In genomic region chr13:32736648-32737047, GRCh38 we compare ENCODE assay signal across 9 cellular contexts.
A peak's percentile ranks its signal among the peaks of the same experiment; 100 is the strongest.
DNase-seq lines count a peak whose midpoint lies in the region; ATAC-seq and TF ChIP-seq lines count a peak whose summit lies in the region.
"Had no signal": no experiment of that assay in that cellular context is flagged by ENCODE, and none has a peak within 500 bp of the region (broad histone marks: within the 10 kb centered on the region; RNA-seq: fewer than 3 reads in every experiment).

No MANE protein-coding gene starts in this region.

- H3K4me1 Mint-ChIP-seq in activated naive CD4-positive, alpha-beta T cell treated with anti-CD3 and anti-CD28 coated beads for 36 hours (ENCODE audit: low read depth): peaks cover 45% of the 10 kb centered on the region
- H3K4me1 Mint-ChIP-seq in activated naive CD8-positive, alpha-beta T cell treated with anti-CD3 and anti-CD28 coated beads for 36 hours: peaks cover 42% of the 10 kb centered on the region

- H3K36me3 ChIP-seq in lower lobe of right lung (no peaks in the 10 kb centered on the region), thoracic aorta (no peaks in the 10 kb centered on the region)

- peak overlapping the region; percentile 81 for H3K27ac ChIP-seq in lower lobe of right lung
- H3K27ac ChIP-seq in thoracic aorta: peak overlapping the region; percentile 58 to 73

- H3K9me3 ChIP-seq in lower lobe of right lung (no peaks in the 10 kb centered on the region), thoracic aorta (no peaks in the 10 kb centered on the region)

- no peaks in the 10 kb centered on the region for H3K9me3 Mint-ChIP-seq in activated naive CD4-positive, alpha-beta T cell treated with anti-CD3 and anti-CD28 coated beads for 36 hours
- H3K9me3 Mint-ChIP-seq in activated naive CD8-positive, alpha-beta T cell treated with anti-CD3 and anti-CD28 coated beads for 36 hours: no peaks in the 10 kb centered on the region

- H3K27ac Mint-ChIP-seq in activated naive CD4-positive, alpha-beta T cell treated with anti-CD3 and anti-CD28 coated beads for 36 hours: peak overlapping the region; percentile 81
- peak overlapping the region; percentile 87 for H3K27ac Mint-ChIP-seq in activated naive CD8-positive, alpha-beta T cell treated with anti-CD3 and anti-CD28 coated beads for 36 hours

- intact Hi-C loops in activated naive CD4-positive, alpha-beta T cell treated with anti-CD3 and anti-CD28 coated beads for 36 hours (cut with micrococcal nuclease): loop anchor here (1.0 to 5.0 kb wide), 6 partner anchors 46 to 1574 kb away; partner anchors contain the start of gene KL
- intact Hi-C loops in lower lobe of right lung (cut with DNase I): no loop called here

- H3K4me3 ChIP-seq in lower lobe of right lung: peak overlapping the region; percentile 42
- H3K4me3 ChIP-seq in thoracic aorta: peak overlapping the region; percentile 67

- no peaks in the 10 kb centered on the region for H3K27me3 Mint-ChIP-seq in activated naive CD4-positive, alpha-beta T cell treated with anti-CD3 and anti-CD28 coated beads for 36 hours (ENCODE audit: low read depth)
- H3K27me3 Mint-ChIP-seq in activated naive CD8-positive, alpha-beta T cell treated with anti-CD3 and anti-CD28 coated beads for 36 hours: no peaks in the 10 kb centered on the region

- TF ChIP-seq CTCF in lower lobe of right lung (IDR thresholded peaks at IDR 0.05): no peak
- TF ChIP-seq CTCF in thoracic aorta (IDR thresholded peaks at IDR 0.05): no peak

- H3K27me3 ChIP-seq in lower lobe of right lung (ENCODE audit: low read depth): no peaks in the 10 kb centered on the region
- H3K27me3 ChIP-seq in thoracic aorta (replicated peaks; ENCODE audit: insufficient read depth): no peaks in the 10 kb centered on the region
- H3K27me3 ChIP-seq: foreskin keratinocyte had no signal

- H3K4me1 ChIP-seq in lower lobe of right lung (peaks cover 37% of the 10 kb centered on the region), thoracic aorta (ENCODE audit: control insufficient read depth in 1 of 2, low read depth in 2 of 2) (peaks cover 15 to 21% of the 10 kb centered on the region in 2 donors)

- peaks cover 9% of the 10 kb centered on the region for H3K36me3 Mint-ChIP-seq in activated naive CD4-positive, alpha-beta T cell treated with anti-CD3 and anti-CD28 coated beads for 36 hours (ENCODE audit: low read depth)
- H3K36me3 Mint-ChIP-seq in activated naive CD8-positive, alpha-beta T cell treated with anti-CD3 and anti-CD28 coated beads for 36 hours: peaks cover 24% of the 10 kb centered on the region

- no peak for ATAC-seq in lower lobe of right lung
- no peak for ATAC-seq in thoracic aorta (ENCODE audit: insufficient number of reproducible peaks, low FRiP score, low read depth)
- ATAC-seq in GM18861 (IDR thresholded peaks at IDR 0.05; ENCODE audit: unreplicated experiment): no peak
- ATAC-seq: foreskin keratinocyte had no signal

- H3K4me3 Mint-ChIP-seq in activated naive CD4-positive, alpha-beta T cell treated with anti-CD3 and anti-CD28 coated beads for 36 hours: peak overlapping the region; percentile 71
- peak overlapping the region; percentile 74 for H3K4me3 Mint-ChIP-seq in activated naive CD8-positive, alpha-beta T cell treated with anti-CD3 and anti-CD28 coated beads for 36 hours

- CTCF ChIA-PET in activated naive CD4-positive, alpha-beta T cell treated with anti-CD3 and anti-CD28 coated beads for 36 hours (lab: Charles Lee): interaction anchor here (0.6 to 1.1 kb wide), 4 partner anchors 69 to 578 kb away, joined by 3 to 4 read pairs (median 3); partner anchors contain the start of gene PDS5B

- no peak for DNase-seq in activated naive CD4-positive, alpha-beta T cell treated with anti-CD3 and anti-CD28 coated beads for 36 hours
- no peak for DNase-seq in activated naive CD4-positive, alpha-beta T cell (lab: John Stamatoyannopoulos, UW)
- DNase-seq in activated naive CD8-positive, alpha-beta T cell treated with anti-CD3 and anti-CD28 coated beads for 36 hours: no peak
- DNase-seq in lower lobe of right lung (no peak), thoracic aorta (ENCODE audit: low spot score) (no peak), SK-N-DZ (ENCODE audit: low spot score) (no peak), DMS114 treated with DMSO at 0.1 percent for 48 hours (lab: John Stamatoyannopoulos, UW; ENCODE audit: unreplicated experiment) (no peak)
